ENCODE assay signal across 25 cellular contexts in genomic region chr11:60357771-60358170, GRCh38.
"Had no signal": no experiment of that assay in that cellular context is flagged by ENCODE, and none has a peak within 500 bp of the region (broad histone marks: within the 10 kb centered on the region; RNA-seq: fewer than 3 reads in every experiment).

No MANE protein-coding gene starts in this region.

- H3K27ac Mint-ChIP-seq: activated CD4-positive, alpha-beta T cell treated with anti-CD3 and anti-CD28 coated beads for 36 hours; activated naive CD8-positive, alpha-beta T cell; activated T-helper 2 cell treated with anti-CD3 and anti-CD28 coated beads, Interferon-gamma antibody, Interleukin-2, Interleukin-4, amounts not matched to agents 10 μg/mL and 5 μg/mL and 100 μg/mL, durations not matched to agents 14 hours and 24 hours and 36 hours; endodermal cell; nephron progenitor cell; stimulated activated naive CD8-positive, alpha-beta T cell treated with anti-CD3 and anti-CD28 coated beads, Interleukin-15, Interleukin-2, amounts not matched to agents 100 ng/mL and 50 ng/mL, for 24 hours; WTC11 had no signal

- H3K4me1 ChIP-seq: esophagus squamous epithelium, gastrocnemius medialis, pancreas, psoas muscle, right atrium auricular region, thyroid gland, upper lobe of right lung had no signal

- H3K36me3 Mint-ChIP-seq: activated naive CD8-positive, alpha-beta T cell had no signal

- H3K4me3 ChIP-seq: coronary artery, esophagus squamous epithelium, gastrocnemius medialis, pancreas, psoas muscle, right atrium auricular region, thyroid gland, upper lobe of right lung had no signal

- H3K9me3 Mint-ChIP-seq: activated T-cell treated with anti-CD3 and anti-CD28 coated beads, Interleukin-2, amount 50 U/mL, for 4 hours; activated T-helper 2 cell treated with anti-CD3 and anti-CD28 coated beads, Interferon-gamma antibody, Interleukin-2, Interleukin-4, amounts not matched to agents 10 μg/mL and 5 μg/mL and 100 μg/mL, durations not matched to agents 14 hours and 24 hours and 36 hours had no signal

- H3K4me1 Mint-ChIP-seq: activated CD4-positive, alpha-beta T cell treated with anti-CD3 and anti-CD28 coated beads for 36 hours; endodermal cell had no signal

- H3K4me3 Mint-ChIP-seq: activated CD4-positive, alpha-beta T cell treated with anti-CD3 and anti-CD28 coated beads for 36 hours; activated naive CD8-positive, alpha-beta T cell; activated T-cell treated with anti-CD3 and anti-CD28 coated beads, Interleukin-2, amount 50 U/mL, for 4 hours; endodermal cell; nephron progenitor cell; stimulated activated naive CD8-positive, alpha-beta T cell treated with anti-CD3 and anti-CD28 coated beads, Interleukin-15, Interleukin-2, amounts not matched to agents 100 ng/mL and 50 ng/mL, for 24 hours; WTC11 had no signal

- DNase-seq: activated CD4-positive, alpha-beta T cell treated with anti-CD3 and anti-CD28 coated beads for 36 hours; activated CD4-positive, alpha-beta T cell treated with anti-CD3 and anti-CD28 coated beads, Interleukin-2, amount 50 U/mL, for 4 hours; activated CD8-positive, alpha-beta memory T cell treated with anti-CD3 and anti-CD28 coated beads, Interleukin-2, amount 50 U/mL, for 48 hours; activated naive CD4-positive, alpha-beta T cell; activated T-cell treated with anti-CD3 and anti-CD28 coated beads, Interleukin-2, amount 50 U/mL, for 4 hours; amniotic stem cell; cerebellar nuclear complex; endodermal cell; esophagus squamous epithelium; gastrocnemius medialis; islet precursor cell; left cardiac atrium; nephron progenitor cell; pancreas; psoas muscle; stimulated activated CD4-positive, alpha-beta T cell treated with anti-CD3 and anti-CD28 coated beads, Interleukin-4, amount 100 ng/mL, for 24 hours; substantia nigra; thyroid gland; upper lobe of right lung had no signal

- H3K9me3 ChIP-seq: esophagus squamous epithelium, gastrocnemius medialis, pancreas, thyroid gland, upper lobe of right lung had no signal

- H3K27ac ChIP-seq: coronary artery, esophagus squamous epithelium, gastrocnemius medialis, pancreas, psoas muscle, right atrium auricular region, thyroid gland, upper lobe of right lung had no signal

- H3K27me3 ChIP-seq: esophagus squamous epithelium, gastrocnemius medialis, pancreas, right atrium auricular region, thyroid gland, upper lobe of right lung had no signal

- H3K36me3 ChIP-seq: esophagus squamous epithelium, gastrocnemius medialis, pancreas, right atrium auricular region, thyroid gland, upper lobe of right lung had no signal

- ATAC-seq: activated CD4-positive, alpha-beta T cell treated with anti-CD3 and anti-CD28 coated beads for 36 hours; activated T-cell treated with anti-CD3 and anti-CD28 coated beads, Interleukin-2, amount 50 U/mL, for 4 hours; gastrocnemius medialis; left cardiac atrium; pancreas; psoas muscle; upper lobe of right lung; WTC11 had no signal
